ENCODE assay signal across 24 cellular contexts in the genomic region with DNA sequence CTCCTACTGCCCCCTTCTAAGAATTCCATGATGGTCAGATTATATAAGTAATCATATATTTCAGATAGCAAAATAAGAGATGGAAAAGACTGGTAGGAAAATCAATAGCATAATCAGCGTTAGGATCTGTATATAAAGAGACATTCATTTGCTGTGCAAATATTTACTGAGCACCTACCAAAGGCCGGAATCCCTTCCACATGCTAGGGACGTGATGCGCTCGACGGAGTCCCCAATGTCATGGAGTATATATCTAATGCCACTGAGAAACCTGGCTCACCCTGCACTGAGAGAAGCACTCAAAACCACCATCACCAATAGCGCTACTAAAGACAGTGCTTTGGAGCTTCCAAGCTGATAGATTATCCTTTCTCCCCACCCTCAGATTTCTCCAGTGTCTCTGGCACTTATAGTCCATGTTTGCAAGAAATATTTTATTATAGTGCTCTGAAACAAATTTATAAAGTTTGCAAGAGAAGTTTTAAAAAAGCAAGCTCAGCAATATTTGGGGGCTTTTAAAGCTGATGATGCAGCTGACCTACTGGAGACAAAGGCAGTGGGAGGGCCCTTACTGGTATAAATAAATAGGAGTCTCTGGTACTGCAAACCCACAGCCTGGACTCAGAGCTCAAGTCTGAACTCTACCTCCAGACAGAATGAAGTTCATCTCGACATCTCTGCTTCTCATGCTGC. TPM values are rescaled to one million over a fixed set of nuclear protein-coding genes. Genes with fewer than 3 reads are reported as not detected.
A peak's percentile ranks its signal among the peaks of the same experiment; 100 is the strongest.
DNase-seq lines count a peak whose midpoint lies in the region; ATAC-seq, FAIRE-seq and TF ChIP-seq lines count a peak whose summit lies in the region.
"Had no signal": no experiment of that assay in that cellular context is flagged by ENCODE, and none has a peak within 500 bp of the region (broad histone marks: within the 10 kb centered on the region; RNA-seq: fewer than 3 reads in every experiment).

A gene with protein sequence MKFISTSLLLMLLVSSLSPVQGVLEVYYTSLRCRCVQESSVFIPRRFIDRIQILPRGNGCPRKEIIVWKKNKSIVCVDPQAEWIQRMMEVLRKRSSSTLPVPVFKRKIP (plus strand): TSS at position 611 of the 693 bp plus-strand sequence. CDS start 46 bp downstream, at position 657.

- peaks cover 18% of the 10 kb centered on the region for H3K4me1 Mint-ChIP-seq in activated CD4-positive, alpha-beta T cell treated with anti-CD3 and anti-CD28 coated beads, Interleukin-2, amount 10 ng/mL, durations not matched to agents 24 days and 14 days
- H3K4me1 Mint-ChIP-seq: H9 had no signal

- no peak within 1 kb of the TSS for H2AFZ ChIP-seq in H1 (ENCODE audit: low read length)

- H2BK120ac ChIP-seq in H1 (replicated peaks; ENCODE audit: low read depth, low read length): no peak within 1 kb of the TSS

- H3K36me3 ChIP-seq in H1 (ENCODE audit: control insufficient read depth in 2 of 4, insufficient read depth in 4 of 4, low read length in 3 of 4): no peaks in the 10 kb centered on the region
- H3K36me3 ChIP-seq: BLaER1 had no signal

- 94% methylated on average over 8 of the region's 8 CpGs; no CpG with 5 or more reads in 1 of the 2 experiments for WGBS in H1 (ENCODE audit: extremely low coverage in 1 of 2, insufficient coverage in 1 of 2, insufficient read length in 1 of 2, insufficient replicate concordance in 2 of 2, low coverage in 1 of 2, low lambda C conversion rate in 2 of 2, missing lambda C conversion rate in 1 of 2), 2 experiments

- H3K9ac ChIP-seq in H1 (replicated peaks in 1 of 4; ENCODE audit: extremely low read depth in 1 of 4, low read depth in 3 of 4, low read length in 3 of 4): no peak within 1 kb of the TSS
- H3K9ac ChIP-seq: BLaER1, KMS-11, SK-N-SH had no signal

- no peak within 1 kb of the TSS for H3K23ac ChIP-seq in H1 (ENCODE audit: insufficient read length)

- no peak within 1 kb of the TSS for H2BK5ac ChIP-seq in H1 (ENCODE audit: low read depth, low read length)

- no peak within 1 kb of the TSS for H3K4ac ChIP-seq in H1 (replicated peaks; ENCODE audit: insufficient read length, low read depth, low read length)

- no peak for TF ChIP-seq EP300 in H1 (IDR thresholded peaks at IDR 0.05; ENCODE audit: borderline replicate concordance in 1 of 2, low read depth in 2 of 2, low read length in 2 of 2)

- H3K36me3 Mint-ChIP-seq in activated CD4-positive, alpha-beta T cell treated with anti-CD3 and anti-CD28 coated beads, Interleukin-2, amount 10 ng/mL, durations not matched to agents 24 days and 14 days (ENCODE audit: low read depth): no peaks in the 10 kb centered on the region
- H3K36me3 Mint-ChIP-seq: CD8-positive, alpha-beta T cell had no signal

- TF ChIP-seq CTCF in H1 (IDR thresholded peaks at IDR 0.05; ENCODE audit: control extremely low read depth in 1 of 3, insufficient read depth in 1 of 3, low read depth in 1 of 3, low read length in 3 of 3): no peak

- FAIRE-seq in H1 (lab: Jason Lieb, UNC) (no peak), frontal cortex (lab: Jason Lieb, UNC) (no peak)
- FAIRE-seq: A204.1 had no signal

- no peak within 1 kb of the TSS for H2BK12ac ChIP-seq in H1 (ENCODE audit: low read depth, low read length)

- intact Hi-C loops in activated CD4-positive, alpha-beta T cell treated with anti-CD3 and anti-CD28 coated beads, Interleukin-2, amount 10 ng/mL, durations not matched to agents 24 days and 14 days (cut with micrococcal nuclease): no loop called here

- no peaks in the 10 kb centered on the region for H3K4me1 ChIP-seq in H1 (replicated peaks in 1 of 4; ENCODE audit: control insufficient read depth in 3 of 4, insufficient read depth in 4 of 4, low read length in 3 of 4)
- H3K4me1 ChIP-seq: BLaER1 had no signal

- no peak within 1 kb of the TSS for H2AK5ac ChIP-seq in H1 (ENCODE audit: low read depth, low read length)

- no peaks in the 10 kb centered on the region for H3K79me1 ChIP-seq in H1 (ENCODE audit: low read depth, low read length)

- H3K27ac Mint-ChIP-seq in activated CD4-positive, alpha-beta T cell treated with anti-CD3 and anti-CD28 coated beads, Interleukin-2, amount 10 ng/mL, durations not matched to agents 24 days and 14 days: no peak within 1 kb of the TSS
- H3K27ac Mint-ChIP-seq: CD8-positive, alpha-beta T cell; H9 had no signal

- H2BK20ac ChIP-seq in H1 (ENCODE audit: low read length): no peak within 1 kb of the TSS

- peaks cover 2% of the 10 kb centered on the region for H3K27me3 Mint-ChIP-seq in activated CD4-positive, alpha-beta T cell treated with anti-CD3 and anti-CD28 coated beads, Interleukin-2, amount 10 ng/mL, durations not matched to agents 24 days and 14 days

- no peaks in the 10 kb centered on the region for H3K9me3 ChIP-seq in H1 (ENCODE audit: insufficient read depth in 2 of 2, low read depth in 1 of 2, low read length in 1 of 2)
- H3K9me3 ChIP-seq: BLaER1, SK-N-SH had no signal

- CTCF ChIA-PET in H1 (lab: Charles Lee; ENCODE audit: partially characterized antibody): interaction anchor here (0.6 to 11.6 kb wide), 6 partner anchors 10 to 597 kb away, joined by 3 to 200 read pairs (median 5); no protein-coding TSS in a partner anchor

- TF ChIP-seq POLR2A in H1 (IDR thresholded peaks at IDR 0.05; ENCODE audit: control extremely low read depth in 1 of 2, low read depth in 2 of 2, low read length in 2 of 2): no peak

- H2BK15ac ChIP-seq in H1 (ENCODE audit: low read length): no peak within 1 kb of the TSS

- H3K4me3 ChIP-seq in H1 (ENCODE audit: extremely low read depth in 1 of 4, insufficient read depth in 2 of 4, low read depth in 3 of 4, low read length in 4 of 4): no peak within 1 kb of the TSS
- H3K4me3 ChIP-seq: BLaER1 had no signal

- H3K4me3 Mint-ChIP-seq in activated CD4-positive, alpha-beta T cell treated with anti-CD3 and anti-CD28 coated beads, Interleukin-2, amount 10 ng/mL, durations not matched to agents 24 days and 14 days: no peak within 1 kb of the TSS
- H3K4me3 Mint-ChIP-seq: CD8-positive, alpha-beta T cell; H9 had no signal

- no peak for TF ChIP-seq RAD21 in H1 (IDR thresholded peaks at IDR 0.05 in 1 of 2, conservative IDR thresholded peaks at IDR 0.05 in 1 of 2; ENCODE audit: low read depth in 2 of 2, low read length in 2 of 2)

- H3K18ac ChIP-seq in H1 (ENCODE audit: extremely low read depth, low read length): no peak within 1 kb of the TSS

- H3K4me2 ChIP-seq in H1 (ENCODE audit: insufficient read depth in 1 of 2, low read depth in 2 of 2, low read length in 2 of 2): no peak within 1 kb of the TSS
- H3K4me2 ChIP-seq: BLaER1, KMS-11, SK-N-SH had no signal

- H3K79me2 ChIP-seq in H1 (ENCODE audit: control insufficient read depth in 1 of 2, insufficient read depth in 2 of 2, low read length in 2 of 2): no peaks in the 10 kb centered on the region

- no peak within 1 kb of the TSS for H4K5ac ChIP-seq in H1 (ENCODE audit: insufficient read length, low read depth, low read length)

- H3K23me2 ChIP-seq in H1 (ENCODE audit: low read depth, low read length): no peaks in the 10 kb centered on the region; the same call in 1 of the 2 replicates

- H4K20me1 ChIP-seq in H1 (replicated peaks in 1 of 2; ENCODE audit: control insufficient read depth in 1 of 2, insufficient read depth in 2 of 2, low read length in 2 of 2): no peaks in the 10 kb centered on the region
- H4K20me1 ChIP-seq: BLaER1 had no signal

- H3K27ac ChIP-seq in H1 (ENCODE audit: low read depth, low read length): no peak within 1 kb of the TSS
- H3K27ac ChIP-seq: BLaER1, KMS-11 had no signal

- POLR2A ChIA-PET in H1 (lab: Charles Lee; ENCODE audit: partially characterized antibody): no interaction called here

- H3K14ac ChIP-seq in H1 (ENCODE audit: insufficient read length): no peak within 1 kb of the TSS

- no peak within 1 kb of the TSS for H4K91ac ChIP-seq in H1 (replicated peaks; ENCODE audit: insufficient read length, low read length)

- H3K56ac ChIP-seq in H1 (replicated peaks; ENCODE audit: insufficient read length, low read depth, low read length): no peak within 1 kb of the TSS

- no peak for DNase-seq in activated CD4-positive, alpha-beta T cell treated with anti-CD3 and anti-CD28 coated beads, Interleukin-2, amount 10 ng/mL, durations not matched to agents 24 days and 14 days
- no peak for DNase-seq in activated CD4-positive, alpha-beta T cell treated with anti-CD3 and anti-CD28 coated beads for 1 hour
- DNase-seq in NCI-H345 treated with DMSO at 0.1 percent for 48 hours (lab: John Stamatoyannopoulos, UW; ENCODE audit: unreplicated experiment): peak; percentile 2
- DNase-seq in H1 (ENCODE audit: low read depth in 1 of 2, low spot score in 2 of 2): no peak
- DNase-seq in stimulated activated CD4-positive, alpha-beta T cell treated with anti-CD3 and anti-CD28 coated beads, Interleukin-12 subunit alpha, Interleukin-12 subunit beta, amount 100 ng/mL, for 4 hours: no peak
- DNase-seq in NCI-H524 treated with DMSO at 0.1 percent for 48 hours (lab: John Stamatoyannopoulos, UW): no peak
- no peak for DNase-seq in frontal cortex (ENCODE audit: low spot score in 2 of 2)
- DNase-seq: CD8-positive, alpha-beta T cell; DND-41; H9; NCI-H1417 treated with DMSO at 0.1 percent for 48 hours; NCI-H2081; NCI-H2171 treated with DMSO at 0.1 percent for 48 hours; NK-92 treated with Interleukin-12 subunit alpha and Interleukin-12 subunit beta, amount 100 ng/mL, for 24 hours; SK-N-SH had no signal

- no peaks in the 10 kb centered on the region for H3K9me3 Mint-ChIP-seq in activated CD4-positive, alpha-beta T cell treated with anti-CD3 and anti-CD28 coated beads, Interleukin-2, amount 10 ng/mL, durations not matched to agents 24 days and 14 days
- H3K9me3 Mint-ChIP-seq: CD8-positive, alpha-beta T cell; H9 had no signal

- no peak within 1 kb of the TSS for H4K8ac ChIP-seq in H1 (ENCODE audit: extremely low read depth, insufficient read depth, low read length)

- H3K27me3 ChIP-seq in H1 (replicated peaks in 1 of 4; ENCODE audit: control insufficient read depth in 3 of 4, extremely low read depth in 1 of 4, insufficient read depth in 3 of 4, low read length in 3 of 4): no peaks in the 10 kb centered on the region; a peak in 1 of 7 replicates
- H3K27me3 ChIP-seq: BLaER1 had no signal

- no peak for ATAC-seq in GM18858 (IDR thresholded peaks at IDR 0.05; ENCODE audit: unreplicated experiment)
- ATAC-seq: CD8-positive, alpha-beta T cell had no signal

TF ChIP-seq in H1, 55 proteins besides CTCF, POLR2A, EP300 and RAD21 (continues in another document):
- no peak for TF ChIP-seq NANOG (IDR thresholded peaks at IDR 0.05; ENCODE audit: insufficient read depth, low read depth, low read length, poor library complexity, severe bottlenecking)

RNA-seq across cellular contexts. Expression of the gene that starts here (rescaled TPM):
- total RNA-seq in activated CD4-positive, alpha-beta T cell treated with anti-CD3 and anti-CD28 coated beads, Interleukin-2, amount 10 ng/mL, durations not matched to agents 24 days and 14 days: 25.5 and 25.7 TPM in 2 replicates
- total RNA-seq in H1 (2021; fragmentation: NEBNext Ultra II Directional; extraction: Animal tissue kit (Norgen Biotek cat#: 25700)): not detected in 2 replicates
- not detected in 2 replicates for polyA plus RNA-seq in H1 (2011; rRNA removed)
- polyA plus RNA-seq in H1 (2011; cell fraction: cytosol; rRNA removed): not detected
- not detected for polyA plus RNA-seq in H1 (2011; cell fraction: nucleus; rRNA removed)
- polyA plus RNA-seq in H1 (2012, experiment 1 of 2): not detected in 4 replicates
- not detected for polyA plus RNA-seq in H1 (2012, experiment 2 of 2)
- polyA plus RNA-seq in H1 (2013, experiment 1 of 2): not detected
- polyA plus RNA-seq in H1 (2013, experiment 2 of 2): 0.04 TPM
- polyA minus RNA-seq in H1 (2011; rRNA and poly(A)+ RNA removed): not detected in 2 replicates
- not detected for polyA minus RNA-seq in H1 (2011; cell fraction: cytosol; rRNA and poly(A)+ RNA removed)
- not detected for polyA minus RNA-seq in H1 (2011; cell fraction: nucleus; rRNA and poly(A)+ RNA removed)
- total RNA-seq in frontal cortex: not detected
- total RNA-seq: CD8-positive, alpha-beta T cell; G401; H9; M059J; NCI-H460; OCI-LY7; RPMI7951 had no signal
- polyA plus RNA-seq: SK-N-SH had no signal

Comparison
In these comparisons a context has a peak if more than half of its experiments do, and no peak if none do; other contexts are left out.
1. RNA of the gene that starts here (total RNA-seq): 25.5 to 25.7 TPM in activated CD4-positive, alpha-beta T cell treated with anti-CD3 and anti-CD28 coated beads, Interleukin-2, amount 10 ng/mL, durations not matched to agents 24 days and 14 days; not detected in H1 and not detected in frontal cortex (single experiment); every median in the first group is over 10 times any median in the second.